In the genomic region with DNA sequence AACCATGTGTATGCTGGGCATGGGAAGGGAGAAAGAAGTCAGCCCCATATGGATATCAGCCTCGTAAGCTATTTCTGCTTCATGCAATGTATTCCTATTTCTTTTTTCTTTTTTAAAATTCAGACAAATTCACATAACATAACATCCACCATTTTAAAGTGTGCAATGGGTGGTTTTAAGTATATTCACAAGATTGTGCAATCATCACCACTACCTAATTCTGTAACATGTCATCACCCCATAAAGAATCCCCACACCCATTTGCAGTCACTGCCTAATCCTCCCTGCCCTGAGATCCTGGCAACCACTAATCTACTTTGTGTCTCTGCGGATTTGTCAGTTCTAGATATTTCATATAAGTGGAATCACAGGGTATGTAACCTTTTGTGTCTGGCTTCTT, we compare ENCODE assay signal across 27 cellular contexts. TPM values are rescaled to one million over a fixed set of nuclear protein-coding genes. Genes with fewer than 3 reads are reported as not detected.
DNase-seq lines count a peak whose midpoint lies in the region; TF ChIP-seq lines count a peak whose summit lies in the region.
"Had no signal": no experiment of that assay in that cellular context is flagged by ENCODE, and none has a peak within 500 bp of the region (broad histone marks: within the 10 kb centered on the region; RNA-seq: fewer than 3 reads in every experiment).

No MANE protein-coding gene starts in this region.

- H3K9me3 Mint-ChIP-seq in MCF 10A (ENCODE audit: unreplicated experiment) (no peaks in the 10 kb centered on the region), nephron progenitor cell (no peaks in the 10 kb centered on the region)
- H3K9me3 Mint-ChIP-seq: naive B cell; T-helper 1 cell treated with Interleukin-12 subunit alpha and Interleukin-12 subunit beta and Interleukin-4 antibody, amounts not matched to agents 30 μg/mL and 1 μg/mL, for 36 hours had no signal

- H3K9ac ChIP-seq in mammary epithelial cell (ENCODE audit: insufficient read depth, low read length): no peak overlapping the region
- H3K9ac ChIP-seq: BLaER1 treated with 17β-estradiol and CSF1 and Interleukin-3, amounts not matched to agents 10 nM and 100 nM had no signal

- dilution Hi-C loops in mammary epithelial cell (cut with HindIII; ENCODE audit: low sequenced_read_pairs): loop anchor here (5.0 kb wide), 1 partner anchor 61 kb away; no protein-coding TSS in a partner anchor

- BruUV-seq in MCF 10A (replicated peaks; lab: Mats Ljungman, UMichigan) (no TSS peak), mammary epithelial cell (replicated peaks; lab: Mats Ljungman, UMichigan) (no TSS peak)

- H3K27me3 Mint-ChIP-seq in MCF 10A (ENCODE audit: insufficient read depth, unreplicated experiment) (no peaks in the 10 kb centered on the region), nephron progenitor cell (ENCODE audit: low read depth, poor library complexity) (peaks cover 4% of the 10 kb centered on the region)
- H3K27me3 Mint-ChIP-seq: naive B cell had no signal

- TF ChIP-seq EP300 in sigmoid colon (IDR thresholded peaks at IDR 0.05): no peak

- H3K27me3 ChIP-seq in mammary epithelial cell (ENCODE audit: insufficient read depth, low read length) (no peaks in the 10 kb centered on the region), sigmoid colon (no peaks in the 10 kb centered on the region)
- H3K27me3 ChIP-seq: BLaER1 treated with 17β-estradiol and CSF1 and Interleukin-3, amounts not matched to agents 10 nM and 100 nM had no signal

- H3K4me3 ChIP-seq in mammary epithelial cell (replicated peaks in 1 of 3; ENCODE audit: insufficient read depth in 1 of 3, low read depth in 2 of 3, low read length in 3 of 3): no peak overlapping the region
- no peak overlapping the region for H3K4me3 ChIP-seq in foreskin fibroblast (ENCODE audit: low read depth in 1 of 2, low read length in 2 of 2)
- H3K4me3 ChIP-seq in sigmoid colon: no peak overlapping the region
- H3K4me3 ChIP-seq: BLaER1 treated with 17β-estradiol and CSF1 and Interleukin-3, amounts not matched to agents 10 nM and 100 nM; lung had no signal

- intact Hi-C loops in MCF 10A (cut with micrococcal nuclease): no loop called here
- intact Hi-C loops in mammary epithelial cell (cut with micrococcal nuclease): no loop called here
- intact Hi-C loops in sigmoid colon (cut with DNase I): no loop called here
- intact Hi-C loops in posterior vena cava (cut with DNase I): loop anchor here (10.0 kb wide), 2 partner anchors 156 to 436 kb away; no protein-coding TSS in a partner anchor

- no peaks in the 10 kb centered on the region for H3K36me3 ChIP-seq in mammary epithelial cell (ENCODE audit: insufficient read depth, low read length)
- no peaks in the 10 kb centered on the region for H3K36me3 ChIP-seq in sigmoid colon

- POLR2A ChIA-PET in MCF 10A (lab: Yijun Ruan, JAX): interaction anchor here (0.6 to 6.6 kb wide), 3 partner anchors 8 to 35 kb away, joined by 3 to 108 read pairs (median 10); partner anchors contain the start of genes GSTZ1 and POMT2

- WGBS in mammary epithelial cell (ENCODE audit: low coverage, missing lambda C conversion rate): 95% methylated on average over 2 of the region's 2 CpGs
- 93 to 97% methylated on average over 2 of the region's 2 CpGs for WGBS in sigmoid colon, 2 donors

- peak overlapping the region; percentile 96 for H3K27ac Mint-ChIP-seq in MCF 10A (ENCODE audit: low read depth, unreplicated experiment)
- H3K27ac Mint-ChIP-seq in nephron progenitor cell: no peak overlapping the region
- H3K27ac Mint-ChIP-seq: T-helper 1 cell treated with Interleukin-12 subunit alpha and Interleukin-12 subunit beta and Interleukin-4 antibody, amounts not matched to agents 30 μg/mL and 1 μg/mL, for 36 hours had no signal

- peaks cover 37% of the 10 kb centered on the region for H3K4me1 ChIP-seq in mammary epithelial cell (ENCODE audit: insufficient read depth, low read length)
- H3K4me1 ChIP-seq in sigmoid colon: peaks cover 0 to 53% (median 48%) of the 10 kb centered on the region in 4 donors

- H3K4me1 Mint-ChIP-seq in MCF 10A (ENCODE audit: insufficient read depth, unreplicated experiment) (peaks cover 47% of the 10 kb centered on the region), nephron progenitor cell (peaks cover 54% of the 10 kb centered on the region)

- no peak for TF ChIP-seq POLR2A in sigmoid colon (IDR thresholded peaks at IDR 0.05)

- no peaks in the 10 kb centered on the region for H3K36me3 Mint-ChIP-seq in MCF 10A (ENCODE audit: insufficient read depth, unreplicated experiment)
- H3K36me3 Mint-ChIP-seq in nephron progenitor cell (ENCODE audit: low read depth): peaks cover 24% of the 10 kb centered on the region
- H3K36me3 Mint-ChIP-seq: naive B cell had no signal

- H3K27ac ChIP-seq in mammary epithelial cell (ENCODE audit: insufficient read depth, low read depth, low read length): no peak overlapping the region
- peak overlapping the region; percentile 50 for H3K27ac ChIP-seq in angular gyrus (ENCODE audit: low read depth, low read length)
- no peak overlapping the region for H3K27ac ChIP-seq in sigmoid colon
- H3K27ac ChIP-seq: BLaER1 treated with 17β-estradiol and CSF1 and Interleukin-3, amounts not matched to agents 10 nM and 100 nM had no signal

- no peaks in the 10 kb centered on the region for H4K20me1 ChIP-seq in mammary epithelial cell (ENCODE audit: insufficient read depth, low read length)

- peaks cover 61% of the 10 kb centered on the region for H3K79me2 ChIP-seq in mammary epithelial cell (ENCODE audit: insufficient read depth, low read length)

- TF ChIP-seq CTCF in MCF 10A (IDR thresholded peaks at IDR 0.05; ENCODE audit: unreplicated experiment): no peak
- TF ChIP-seq CTCF in mammary epithelial cell (conservative IDR thresholded peaks at IDR 0.05 in 1 of 2, IDR thresholded peaks at IDR 0.05 in 1 of 2; ENCODE audit: extremely low read depth in 1 of 2, insufficient read depth in 1 of 2, low read depth in 1 of 2, low read length in 2 of 2): no peak
- TF ChIP-seq CTCF in foreskin fibroblast (IDR thresholded peaks at IDR 0.05; ENCODE audit: low read depth, low read length): no peak
- no peak for TF ChIP-seq CTCF in sigmoid colon (IDR thresholded peaks at IDR 0.05)
- TF ChIP-seq CTCF in nephron progenitor cell (IDR thresholded peaks at IDR 0.05): no peak

- DNase-seq in MCF 10A (ENCODE audit: unreplicated experiment) (peak; percentile 25), mammary epithelial cell (no peak), foreskin fibroblast (peak; percentile 59 to 70), sigmoid colon (no peak), NCI-H748 treated with DMSO at 0.1 percent for 48 hours (lab: John Stamatoyannopoulos, UW) (no peak), nephron progenitor cell (no peak), posterior vena cava (ENCODE audit: low spot score) (no peak)
- DNase-seq: 8988T; activated CD4-positive, alpha-beta T cell treated with anti-CD3 and anti-CD28 coated beads, Interleukin-2, amount 50 U/mL, for 48 hours; activated naive CD4-positive, alpha-beta T cell treated with Interleukin-2 at 50 U/mL for 16 hours; activated T-cell treated with anti-CD3 and anti-CD28 coated beads for 4 hours; cortex of kidney; DMS 273 treated with DMSO at 0.1 percent for 48 hours; GDM1; glutamatergic neuron; naive B cell; NCI-H2029; OCI-M1; SHP77 treated with DMSO at 0.1 percent for 48 hours; stimulated activated CD8-positive, alpha-beta memory T cell treated with anti-CD3 and anti-CD28 coated beads, Interleukin-4, amount 100 ng/mL, for 48 hours had no signal

- H3K9me3 ChIP-seq in mammary epithelial cell (replicated peaks; ENCODE audit: insufficient read depth, low read length) (no peaks in the 10 kb centered on the region), sigmoid colon (no peaks in the 10 kb centered on the region)
- H3K9me3 ChIP-seq: BLaER1 treated with 17β-estradiol and CSF1 and Interleukin-3, amounts not matched to agents 10 nM and 100 nM had no signal

- no peak overlapping the region for H2AFZ ChIP-seq in mammary epithelial cell (ENCODE audit: low read depth, low read length)

- H3K4me3 Mint-ChIP-seq in MCF 10A (ENCODE audit: unreplicated experiment) (no peak overlapping the region), nephron progenitor cell (no peak overlapping the region)
- H3K4me3 Mint-ChIP-seq: naive B cell; T-helper 1 cell treated with Interleukin-12 subunit alpha and Interleukin-12 subunit beta and Interleukin-4 antibody, amounts not matched to agents 30 μg/mL and 1 μg/mL, for 36 hours had no signal

- CTCF ChIA-PET in MCF 10A (lab: Yijun Ruan, JAX): interaction anchor here (0.6 to 6.9 kb wide), 4 partner anchors 10 to 607 kb away, joined by 3 to 264 read pairs (median 6); no protein-coding TSS in a partner anchor
- CTCF ChIA-PET in mammary epithelial cell (lab: Charles Lee; ENCODE audit: low non-redundant PET): no interaction called here

- in situ Hi-C loops in mammary epithelial cell (cut with MboI; ENCODE audit: low sequenced_read_pairs in 2 of 2): loop anchor here in 1 of 2 donors (10.0 kb wide), 1 partner anchor 156 kb away; no protein-coding TSS in a partner anchor

- no peak overlapping the region for H3K4me2 ChIP-seq in mammary epithelial cell (ENCODE audit: insufficient read depth, low read depth, low read length)
- H3K4me2 ChIP-seq: BLaER1 treated with 17β-estradiol and CSF1 and Interleukin-3, amounts not matched to agents 10 nM and 100 nM had no signal

RNA-seq across cellular contexts. Expression of gene POMT2, which starts 9.5 kb away (rescaled TPM):
- total RNA-seq in MCF 10A (2022) (32.1 and 33.0 TPM in 2 replicates), mammary epithelial cell (10 to 100 TPM; 17.0 to 38.4 TPM), sigmoid colon (10 to 100 TPM; 10.5 to 21.0 (median 16.4) TPM), posterior vena cava (10 to 100 TPM; 20.5 TPM)
- polyA plus RNA-seq in mammary epithelial cell (16.7 TPM), sigmoid colon (10 to 100 TPM in 1 of 3 donors, 1 to 10 TPM in 2; 3.6 to 16.8 (median 5.1) TPM)
- 37.1 TPM for polyA minus RNA-seq in mammary epithelial cell

RNA-seq across cellular contexts. Expression of gene GSTZ1, which starts 9.6 kb away (rescaled TPM):
- total RNA-seq in MCF 10A (2022) (36.8 and 40.1 TPM in 2 replicates), mammary epithelial cell (10 to 100 TPM; 28.1 to 33.0 TPM), sigmoid colon (10 to 100 TPM in 1 of 4 donors, 1 to 10 TPM in 3; 5.4 to 20.7 (median 9.7) TPM), posterior vena cava (1 to 10 TPM; 4.7 to 9.3 TPM)
- polyA plus RNA-seq in mammary epithelial cell (27.9 TPM), sigmoid colon (10 to 100 TPM; 37.0 to 42.6 (median 42.3) TPM)
- 14.1 TPM for polyA minus RNA-seq in mammary epithelial cell

RNA-seq across cellular contexts. Expression of gene NGB, which starts 40.2 kb away (rescaled TPM):
- total RNA-seq in MCF 10A (2022) (not detected in 2 replicates), mammary epithelial cell (under 1 TPM in 1 of 2 donors, not detected in 1; 0.33 TPM), sigmoid colon (1 to 10 TPM; 3.5 to 10.0 (median 9.5) TPM), posterior vena cava (not detected)
- polyA plus RNA-seq in mammary epithelial cell (0.16 TPM), sigmoid colon (1 to 10 TPM in 1 of 3 donors, not detected in 2; 1.9 TPM)
- polyA minus RNA-seq in mammary epithelial cell: not detected
- total RNA-seq: endothelial cell of umbilical vein, lung, M059J, NCI-H460 had no signal
- polyA plus RNA-seq: endothelial cell of umbilical vein, lung had no signal

Comparison
In these comparisons a context has a peak if more than half of its experiments do, and no peak if none do; other contexts are left out.
1. DNase-seq: peak in MCF 10A (single experiment) and foreskin fibroblast (2 of 2); none in mammary epithelial cell (single experiment), sigmoid colon (single experiment), NCI-H748 treated with DMSO at 0.1 percent for 48 hours (single experiment), nephron progenitor cell (single experiment) and posterior vena cava (single experiment).
2. intact Hi-C loops: an anchor here in posterior vena cava (10.0 kb wide); none called in MCF 10A, mammary epithelial cell and sigmoid colon.